ENCODE assay signal across 1 cellular context in the genomic region with DNA sequence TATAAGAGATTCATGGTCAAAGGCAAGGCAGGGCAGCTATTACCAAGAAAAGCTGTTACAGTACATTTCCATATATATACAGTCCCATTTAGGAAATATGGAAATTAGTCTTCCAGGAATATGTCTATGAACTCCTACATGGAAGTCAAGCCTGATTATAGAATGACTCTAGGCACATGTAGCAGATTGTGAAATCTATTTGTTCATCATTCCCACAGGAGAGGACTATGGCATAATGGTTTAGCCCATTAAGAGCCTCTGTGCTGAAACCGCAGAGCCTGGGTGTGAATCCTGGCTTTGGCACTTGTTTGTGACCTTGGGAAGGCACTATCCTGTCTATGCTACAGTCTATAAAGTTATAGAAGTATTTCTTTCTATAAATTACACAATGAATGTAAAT.
TF ChIP-seq lines count a peak whose summit lies in the region.

No MANE protein-coding gene starts in this region.

TF ChIP-seq in HepG2, 621 proteins besides CTCF, POLR2A, EP300 and RAD21 (continued from another document):
- TF ChIP-seq ZNF703 (CRISPR knock-in tag; IDR thresholded peaks at IDR 0.05; ENCODE audit: borderline replicate concordance) (no peak), NFYB (CRISPR knock-in tag; IDR thresholded peaks at IDR 0.05) (no peak), RXRA (CRISPR knock-in tag; IDR thresholded peaks at IDR 0.05) (no peak), XBP1 (CRISPR knock-in tag; IDR thresholded peaks at IDR 0.05) (no peak)
- TF ChIP-seq, protein P1, sequence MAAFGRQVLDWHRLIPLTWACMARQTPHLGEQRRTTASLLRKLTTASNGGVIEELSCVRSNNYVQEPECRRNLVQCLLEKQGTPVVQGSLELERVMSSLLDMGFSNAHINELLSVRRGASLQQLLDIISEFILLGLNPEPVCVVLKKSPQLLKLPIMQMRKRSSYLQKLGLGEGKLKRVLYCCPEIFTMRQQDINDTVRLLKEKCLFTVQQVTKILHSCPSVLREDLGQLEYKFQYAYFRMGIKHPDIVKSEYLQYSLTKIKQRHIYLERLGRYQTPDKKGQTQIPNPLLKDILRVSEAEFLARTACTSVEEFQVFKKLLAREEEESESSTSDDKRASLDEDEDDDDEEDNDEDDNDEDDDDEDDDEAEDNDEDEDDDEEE (CRISPR knock-in tag; IDR thresholded peaks at IDR 0.05): no peak
